Comparison of ENCODE assay signal across 12 cellular contexts in the genomic region with DNA sequence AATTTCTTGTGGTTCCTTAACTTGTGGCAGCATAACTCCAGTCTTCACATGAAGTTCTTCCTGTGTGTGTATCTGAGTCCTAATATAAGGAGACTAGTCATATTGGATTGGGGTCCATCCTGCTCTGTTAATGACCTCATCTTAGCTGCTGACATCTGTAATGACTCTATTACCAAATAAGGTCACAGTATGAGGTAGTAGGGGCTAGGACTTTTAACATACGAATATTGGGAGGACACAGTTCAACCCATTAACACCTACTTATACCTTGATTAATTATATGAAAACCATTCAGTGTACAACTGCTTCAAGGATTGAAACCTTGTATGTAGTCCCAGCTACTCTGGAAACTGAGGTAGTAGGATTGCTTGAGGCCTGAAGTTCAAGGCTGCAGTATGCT. TPM values are rescaled to one million over a fixed set of nuclear protein-coding genes. Genes with fewer than 3 reads are reported as not detected.
DNase-seq lines count a peak whose midpoint lies in the region; ATAC-seq and TF ChIP-seq lines count a peak whose summit lies in the region.
"Had no signal": no experiment of that assay in that cellular context is flagged by ENCODE, and none has a peak within 500 bp of the region (broad histone marks: within the 10 kb centered on the region; RNA-seq: fewer than 3 reads in every experiment).

No MANE protein-coding gene starts in this region.

- H3K27me3 Mint-ChIP-seq in activated naive CD4-positive, alpha-beta T cell treated with anti-CD3 and anti-CD28 coated beads, Interleukin-2, amount 50 U/mL, for 24 hours: no peaks in the 10 kb centered on the region
- H3K27me3 Mint-ChIP-seq in activated CD8-positive, alpha-beta T cell treated with anti-CD3 and anti-CD28 coated beads for 36 hours: no peaks in the 10 kb centered on the region
- peaks cover 4 to 13% (median 11%) of the 10 kb centered on the region in 3 donors for H3K27me3 Mint-ChIP-seq in immature natural killer cell (ENCODE audit: low read depth in 3 of 3)

- peaks cover 47% of the 10 kb centered on the region for H3K4me1 Mint-ChIP-seq in activated naive CD4-positive, alpha-beta T cell treated with anti-CD3 and anti-CD28 coated beads, Interleukin-2, amount 50 U/mL, for 24 hours
- peaks cover 45% of the 10 kb centered on the region for H3K4me1 Mint-ChIP-seq in activated CD8-positive, alpha-beta T cell treated with anti-CD3 and anti-CD28 coated beads for 36 hours (ENCODE audit: low read depth)
- H3K4me1 Mint-ChIP-seq in stimulated activated effector memory CD8-positive, alpha-beta T cell treated with anti-CD3 and anti-CD28 coated beads, Interleukin-12 subunit alpha, Interleukin-12 subunit beta, amount 100 ng/mL, for 72 hours: peaks cover 30% of the 10 kb centered on the region
- peaks cover 34 to 57% of the 10 kb centered on the region in 2 donors for H3K4me1 Mint-ChIP-seq in immature natural killer cell

- no peak for TF ChIP-seq CTCF in activated CD8-positive, alpha-beta T cell treated with anti-CD3 and anti-CD28 coated beads for 36 hours (IDR thresholded peaks at IDR 0.05)

- intact Hi-C loops in activated CD8-positive, alpha-beta T cell treated with anti-CD3 and anti-CD28 coated beads for 36 hours (cut with micrococcal nuclease): loop anchor here (5.0 kb wide), 1 partner anchor 44 kb away; a partner anchor contains a TSS

- H3K27ac Mint-ChIP-seq in activated naive CD4-positive, alpha-beta T cell treated with anti-CD3 and anti-CD28 coated beads, Interleukin-2, amount 50 U/mL, for 24 hours: no peak overlapping the region
- peak overlapping the region; percentile 75 for H3K27ac Mint-ChIP-seq in activated CD8-positive, alpha-beta T cell treated with anti-CD3 and anti-CD28 coated beads for 36 hours
- H3K27ac Mint-ChIP-seq in stimulated activated effector memory CD8-positive, alpha-beta T cell treated with anti-CD3 and anti-CD28 coated beads, Interleukin-12 subunit alpha, Interleukin-12 subunit beta, amount 100 ng/mL, for 72 hours: peak overlapping the region; percentile 87
- no peak overlapping the region for H3K27ac Mint-ChIP-seq in immature natural killer cell

- no peak for ATAC-seq in activated CD8-positive, alpha-beta T cell treated with anti-CD3 and anti-CD28 coated beads for 36 hours
- ATAC-seq in stimulated activated effector memory CD8-positive, alpha-beta T cell treated with anti-CD3 and anti-CD28 coated beads, Interleukin-12 subunit alpha, Interleukin-12 subunit beta, amount 100 ng/mL, for 72 hours: no peak
- ATAC-seq: SK-N-SH treated with all-trans-retinoic acid at 6 μM for 48 hours had no signal

- H3K4me3 Mint-ChIP-seq in activated naive CD4-positive, alpha-beta T cell treated with anti-CD3 and anti-CD28 coated beads, Interleukin-2, amount 50 U/mL, for 24 hours: peak overlapping the region; percentile 23
- H3K4me3 Mint-ChIP-seq in activated CD8-positive, alpha-beta T cell treated with anti-CD3 and anti-CD28 coated beads for 36 hours: no peak overlapping the region
- H3K4me3 Mint-ChIP-seq in stimulated activated effector memory CD8-positive, alpha-beta T cell treated with anti-CD3 and anti-CD28 coated beads, Interleukin-12 subunit alpha, Interleukin-12 subunit beta, amount 100 ng/mL, for 72 hours: no peak overlapping the region
- no peak overlapping the region for H3K4me3 Mint-ChIP-seq in immature natural killer cell

- peaks cover 10% of the 10 kb centered on the region for H3K36me3 Mint-ChIP-seq in activated naive CD4-positive, alpha-beta T cell treated with anti-CD3 and anti-CD28 coated beads, Interleukin-2, amount 50 U/mL, for 24 hours
- H3K36me3 Mint-ChIP-seq in activated CD8-positive, alpha-beta T cell treated with anti-CD3 and anti-CD28 coated beads for 36 hours (ENCODE audit: low read depth): peaks cover 58% of the 10 kb centered on the region
- peaks cover 96% of the 10 kb centered on the region for H3K36me3 Mint-ChIP-seq in stimulated activated effector memory CD8-positive, alpha-beta T cell treated with anti-CD3 and anti-CD28 coated beads, Interleukin-12 subunit alpha, Interleukin-12 subunit beta, amount 100 ng/mL, for 72 hours
- H3K36me3 Mint-ChIP-seq in immature natural killer cell: peaks cover 4 to 23% (median 15%) of the 10 kb centered on the region in 3 donors

- POLR2A ChIA-PET in activated CD8-positive, alpha-beta T cell treated with anti-CD3 and anti-CD28 coated beads for 36 hours (lab: Charles Lee): interaction anchor here (0.6 to 4.0 kb wide), 3 partner anchors 44 to 774 kb away, joined by 3 to 18 read pairs (median 3); a partner anchor contains a TSS

- DNase-seq in activated naive CD4-positive, alpha-beta T cell treated with Interleukin-2 at 50 U/mL for 16 hours: no peak
- DNase-seq in activated CD8-positive, alpha-beta T cell treated with anti-CD3 and anti-CD28 coated beads for 36 hours: no peak
- no peak for DNase-seq in stimulated activated effector memory CD8-positive, alpha-beta T cell treated with anti-CD3 and anti-CD28 coated beads, Interleukin-12 subunit alpha, Interleukin-12 subunit beta, amount 100 ng/mL, for 72 hours (ENCODE audit: low spot score in 2 of 2)
- no peak for DNase-seq in immature natural killer cell
- no peak for DNase-seq in SW480 (ENCODE audit: low spot score)
- DNase-seq: AML-193, head of caudate nucleus, NCI-H1417 treated with DMSO at 0.1 percent for 48 hours, NCI-H345 had no signal

- CTCF ChIA-PET in activated CD8-positive, alpha-beta T cell treated with anti-CD3 and anti-CD28 coated beads for 36 hours (lab: Charles Lee): no interaction called here

- no peaks in the 10 kb centered on the region for H3K9me3 Mint-ChIP-seq in activated naive CD4-positive, alpha-beta T cell treated with anti-CD3 and anti-CD28 coated beads, Interleukin-2, amount 50 U/mL, for 24 hours
- H3K9me3 Mint-ChIP-seq in activated CD8-positive, alpha-beta T cell treated with anti-CD3 and anti-CD28 coated beads for 36 hours: no peaks in the 10 kb centered on the region
- no peaks in the 10 kb centered on the region for H3K9me3 Mint-ChIP-seq in stimulated activated effector memory CD8-positive, alpha-beta T cell treated with anti-CD3 and anti-CD28 coated beads, Interleukin-12 subunit alpha, Interleukin-12 subunit beta, amount 100 ng/mL, for 72 hours
- H3K9me3 Mint-ChIP-seq in immature natural killer cell: no peaks in the 10 kb centered on the region

RNA-seq across cellular contexts. Expression of a gene that starts 43.9 kb away (rescaled TPM):
- total RNA-seq in activated CD8-positive, alpha-beta T cell treated with anti-CD3 and anti-CD28 coated beads for 36 hours: 10 to 100 TPM; 13.5 to 13.6 TPM
- 1 to 10 TPM in 1 of 3 donors, under 1 TPM in 2; 0.35 to 2.4 (median 0.44) TPM for polyA plus RNA-seq in immature natural killer cell

RNA-seq across cellular contexts. Expression of a gene that starts 44.2 kb away (rescaled TPM):
- 100 to 1,000 TPM; 163 to 170 TPM for total RNA-seq in activated CD8-positive, alpha-beta T cell treated with anti-CD3 and anti-CD28 coated beads for 36 hours
- polyA plus RNA-seq in immature natural killer cell: 1 to 10 TPM; 2.6 to 6.5 (median 4.0) TPM

RNA-seq across cellular contexts. Expression of a gene that starts 57.4 kb away (rescaled TPM):
- total RNA-seq in activated CD8-positive, alpha-beta T cell treated with anti-CD3 and anti-CD28 coated beads for 36 hours: 10 to 100 TPM; 31.6 to 34.7 TPM
- polyA plus RNA-seq in immature natural killer cell: 10 to 100 TPM; 14.7 to 29.6 (median 24.6) TPM

RNA-seq across cellular contexts. Expression of a gene that starts 57.9 kb away (rescaled TPM):
- total RNA-seq in activated CD8-positive, alpha-beta T cell treated with anti-CD3 and anti-CD28 coated beads for 36 hours: not detected
- not detected for polyA plus RNA-seq in immature natural killer cell
- total RNA-seq: pulmonary artery endothelial cell had no signal

Comparison
In these comparisons a context has a peak if more than half of its experiments do, and no peak if none do; other contexts are left out.
1. H3K27ac Mint-ChIP-seq: peak in activated CD8-positive, alpha-beta T cell treated with anti-CD3 and anti-CD28 coated beads for 36 hours (single experiment) and stimulated activated effector memory CD8-positive, alpha-beta T cell treated with anti-CD3 and anti-CD28 coated beads, Interleukin-12 subunit alpha, Interleukin-12 subunit beta, amount 100 ng/mL, for 72 hours (single experiment); none in activated naive CD4-positive, alpha-beta T cell treated with anti-CD3 and anti-CD28 coated beads, Interleukin-2, amount 50 U/mL, for 24 hours (single experiment) and immature natural killer cell (0 of 6).